In the genomic region with DNA sequence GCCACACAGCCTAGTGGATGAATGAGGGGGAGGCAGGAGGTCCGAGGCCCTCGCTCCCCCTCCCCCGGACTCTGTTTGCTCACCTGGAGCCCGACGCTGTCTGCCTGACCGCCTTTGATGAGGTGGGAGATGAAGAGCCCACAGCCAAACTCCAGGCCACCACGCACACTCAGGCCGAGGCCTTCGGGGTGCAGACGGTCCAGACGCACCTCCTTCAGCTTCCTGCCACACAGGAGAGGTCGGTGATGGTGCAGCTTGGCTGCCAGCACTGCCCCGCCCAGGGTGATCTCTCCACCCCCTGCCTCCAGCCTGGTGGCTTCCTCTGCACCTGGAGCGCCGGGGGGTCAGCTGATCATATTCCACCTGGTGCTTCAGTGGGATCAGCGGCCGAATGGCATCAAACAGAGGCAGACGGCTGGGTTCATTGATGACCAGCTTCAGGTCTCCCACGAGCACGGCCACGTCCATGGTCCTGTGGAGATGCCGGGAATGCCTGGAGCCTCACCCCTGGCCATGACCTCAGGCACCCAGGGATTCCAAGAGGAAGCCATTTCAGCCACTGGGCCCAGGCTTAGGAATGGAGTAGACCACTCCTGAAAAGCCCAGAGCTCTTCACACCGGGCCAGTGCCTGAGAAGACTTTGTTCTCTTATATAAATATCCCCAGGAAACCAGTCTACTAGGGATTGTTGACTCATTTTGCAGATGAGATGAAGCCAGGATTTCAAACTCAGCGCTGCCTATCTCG, we compare ENCODE assay signal across 19 cellular contexts. TPM values are rescaled to one million over a fixed set of nuclear protein-coding genes. Genes with fewer than 3 reads are reported as not detected.
DNase-seq lines count a peak whose midpoint lies in the region; ATAC-seq and TF ChIP-seq lines count a peak whose summit lies in the region.
"Had no signal": no experiment of that assay in that cellular context is flagged by ENCODE, and none has a peak within 500 bp of the region (broad histone marks: within the 10 kb centered on the region; RNA-seq: fewer than 3 reads in every experiment).

No MANE protein-coding gene starts in this region.

- no peaks in the 10 kb centered on the region for H3K9me3 ChIP-seq in right atrium auricular region
- H3K9me3 ChIP-seq in left ventricle myocardium inferior (replicated peaks), result no peaks in the 10 kb centered on the region
- H3K9me3 ChIP-seq: ovary, upper lobe of left lung had no signal

- H3K27ac Mint-ChIP-seq in T-cell, result no peak overlapping the region
- H3K27ac Mint-ChIP-seq: activated naive CD8-positive, alpha-beta T cell treated with anti-CD3 and anti-CD28 coated beads for 36 hours; activated T-cell treated with anti-CD3 and anti-CD28 coated beads, Interleukin-2, amount 50 U/mL, for 24 hours had no signal

- TF ChIP-seq CTCF in right atrium auricular region (IDR thresholded peaks at IDR 0.05), result no peak
- TF ChIP-seq CTCF in left ventricle myocardium inferior (IDR thresholded peaks at IDR 0.05; ENCODE audit: borderline replicate concordance), result no peak

- peaks cover 0 to 39% of the 10 kb centered on the region in 2 donors for H3K4me1 ChIP-seq in right atrium auricular region
- H3K4me1 ChIP-seq in left ventricle myocardium inferior, result peaks cover 14% of the 10 kb centered on the region
- H3K4me1 ChIP-seq: upper lobe of left lung had no signal

- no peak for ATAC-seq in HG03460 (IDR thresholded peaks at IDR 0.05; ENCODE audit: unreplicated experiment)
- ATAC-seq in T-cell (replicated peaks in 1 of 4), result no peak
- no peak for ATAC-seq in GM18519 (IDR thresholded peaks at IDR 0.05; ENCODE audit: low FRiP score, unreplicated experiment)

- H3K9me3 Mint-ChIP-seq in T-cell, result no peaks in the 10 kb centered on the region
- H3K9me3 Mint-ChIP-seq: activated naive CD8-positive, alpha-beta T cell treated with anti-CD3 and anti-CD28 coated beads for 36 hours; activated T-cell treated with anti-CD3 and anti-CD28 coated beads, Interleukin-2, amount 50 U/mL, for 24 hours had no signal

- H3K36me3 ChIP-seq in right atrium auricular region (no peaks in the 10 kb centered on the region), left ventricle myocardium inferior (no peaks in the 10 kb centered on the region)
- H3K36me3 ChIP-seq: ovary, upper lobe of left lung had no signal

- POLR2A ChIA-PET in T-cell (lab: Charles Lee), result interaction anchor here in 1 of 2 donors (0.7 kb wide), 1 partner anchor 521 kb away, joined by 4 read pairs; no protein-coding TSS in a partner anchor

- H3K4me3 Mint-ChIP-seq in T-cell, result no peak overlapping the region
- H3K4me3 Mint-ChIP-seq: activated naive CD8-positive, alpha-beta T cell treated with anti-CD3 and anti-CD28 coated beads for 36 hours; activated T-cell treated with anti-CD3 and anti-CD28 coated beads, Interleukin-2, amount 50 U/mL, for 24 hours had no signal

- H3K36me3 Mint-ChIP-seq in T-cell, result no peaks in the 10 kb centered on the region
- H3K36me3 Mint-ChIP-seq: activated naive CD8-positive, alpha-beta T cell treated with anti-CD3 and anti-CD28 coated beads for 36 hours had no signal

- no peaks in the 10 kb centered on the region for H3K4me1 Mint-ChIP-seq in T-cell
- H3K4me1 Mint-ChIP-seq: activated naive CD8-positive, alpha-beta T cell treated with anti-CD3 and anti-CD28 coated beads for 36 hours had no signal

- CTCF ChIA-PET in T-cell (lab: Charles Lee), result no interaction called here

- intact Hi-C loops in left ventricle myocardium inferior (cut with micrococcal nuclease), result no loop called here

- H3K27me3 Mint-ChIP-seq in T-cell, result peaks cover 0 to 8% of the 10 kb centered on the region in 2 donors

- H3K27me3 ChIP-seq in right atrium auricular region, result no peaks in the 10 kb centered on the region
- peaks cover 21% of the 10 kb centered on the region for H3K27me3 ChIP-seq in left ventricle myocardium inferior (ENCODE audit: low read depth)
- H3K27me3 ChIP-seq: ovary, upper lobe of left lung had no signal

- peak overlapping the region; percentile 53 to 74 for H3K27ac ChIP-seq in right atrium auricular region
- H3K27ac ChIP-seq in left ventricle myocardium inferior (replicated peaks), result no peak overlapping the region
- H3K27ac ChIP-seq: ovary, upper lobe of left lung had no signal

- DNase-seq in right atrium auricular region (ENCODE audit: low spot score) (no peak), left ventricle myocardium inferior (no peak), NCI-H526 (lab: John Stamatoyannopoulos, UW) (peak; percentile 44 to 82), dermis blood vessel endothelial cell (peak; percentile 47), GF-D8 (lab: John Stamatoyannopoulos, UW) (no peak), T-cell (no peak)
- DNase-seq: activated CD4-positive, alpha-beta T cell treated with anti-CD3 and anti-CD28 coated beads for 48 hours; activated naive CD8-positive, alpha-beta T cell treated with anti-CD3 and anti-CD28 coated beads for 36 hours; activated T-cell treated with anti-CD3 and anti-CD28 coated beads, Interleukin-2, amount 50 U/mL, for 24 hours; effector memory CD4-positive, alpha-beta T cell; KBM-7; NCI-H1436; NK-92 treated with Interleukin-12 subunit alpha and Interleukin-12 subunit beta, amount 100 ng/mL, for 24 hours; ovary had no signal

- H3K4me3 ChIP-seq in right atrium auricular region, result no peak overlapping the region
- no peak overlapping the region for H3K4me3 ChIP-seq in left ventricle myocardium inferior
- H3K4me3 ChIP-seq: ovary, upper lobe of left lung had no signal

RNA-seq across cellular contexts. Expression of gene USH1C, which starts 13.0 kb away (rescaled TPM):
- not detected for total RNA-seq in right atrium auricular region
- total RNA-seq in left ventricle myocardium inferior, result not detected
- not detected in 2 replicates for total RNA-seq in dermis blood vessel endothelial cell
- not detected for total RNA-seq in T-cell
- total RNA-seq: activated naive CD8-positive, alpha-beta T cell treated with anti-CD3 and anti-CD28 coated beads for 36 hours; mononuclear cell; skeletal muscle tissue had no signal

RNA-seq across cellular contexts. Expression of gene OTOG, which starts 15.8 kb away (rescaled TPM):
- not detected for total RNA-seq in right atrium auricular region
- total RNA-seq in left ventricle myocardium inferior, result not detected
- total RNA-seq in dermis blood vessel endothelial cell, result not detected in 2 replicates
- not detected for total RNA-seq in T-cell
- total RNA-seq: activated naive CD8-positive, alpha-beta T cell treated with anti-CD3 and anti-CD28 coated beads for 36 hours; mononuclear cell; ovary; upper lobe of left lung had no signal

RNA-seq across cellular contexts. Expression of gene ABCC8, which starts 54.6 kb away (rescaled TPM):
- total RNA-seq in right atrium auricular region (1 to 10 TPM; 3.0 to 4.2 TPM), left ventricle myocardium inferior (1.1 TPM), dermis blood vessel endothelial cell (not detected in 2 replicates), T-cell (not detected)
- total RNA-seq: activated naive CD8-positive, alpha-beta T cell treated with anti-CD3 and anti-CD28 coated beads for 36 hours had no signal

Comparison
In these comparisons a context has a peak if more than half of its experiments do, and no peak if none do; other contexts are left out.
1. DNase-seq: peak in NCI-H526 (2 of 2) and dermis blood vessel endothelial cell (single experiment); none in right atrium auricular region (single experiment), left ventricle myocardium inferior (single experiment), GF-D8 (single experiment) and T-cell (0 of 34).